1 cellular context compared by ENCODE assay signal in genomic region chr21:45366931-45367401, GRCh38.
TF ChIP-seq lines count a peak whose summit lies in the region.

No MANE protein-coding gene starts in this region.

TF ChIP-seq in HepG2, 621 proteins besides CTCF, POLR2A, EP300 and RAD21 (continued from another document and continues in another):
- TF ChIP-seq REST (IDR thresholded peaks at IDR 0.05; ENCODE audit: borderline replicate concordance in 1 of 2, low read depth in 1 of 2, low read length in 2 of 2) (no peak), ZSCAN9 (CRISPR knock-in tag; IDR thresholded peaks at IDR 0.05; ENCODE audit: borderline replicate concordance) (no peak), SETDB1 (CRISPR knock-in tag; IDR thresholded peaks at IDR 0.05; ENCODE audit: borderline replicate concordance) (no peak), ATM (IDR thresholded peaks at IDR 0.05; ENCODE audit: borderline replicate concordance) (no peak), THAP8 (CRISPR knock-in tag; IDR thresholded peaks at IDR 0.05; ENCODE audit: borderline replicate concordance) (no peak), RCOR2 (CRISPR knock-in tag; IDR thresholded peaks at IDR 0.05) (no peak), ZBTB10 (CRISPR knock-in tag; IDR thresholded peaks at IDR 0.05; ENCODE audit: borderline replicate concordance) (no peak), ZNF570 (CRISPR knock-in tag; IDR thresholded peaks at IDR 0.05; ENCODE audit: borderline replicate concordance) (no peak), MED13 (CRISPR knock-in tag; IDR thresholded peaks at IDR 0.05) (no peak), HNRNPH1 (optimal IDR thresholded peaks at IDR 0.05; ENCODE audit: low read depth, low read length) (no peak), ZNF543 (CRISPR knock-in tag; IDR thresholded peaks at IDR 0.05) (0 out of 2 replicates have a peak, but pooled peaks have one; percentile 46), ZBTB8A (CRISPR knock-in tag; IDR thresholded peaks at IDR 0.05; ENCODE audit: borderline replicate concordance, low read depth) (0 out of 2 replicates have a peak, but pooled peaks have one; percentile 3), ZBTB7B (CRISPR knock-in tag; IDR thresholded peaks at IDR 0.05) (peak; percentile 75), ZNF260 (CRISPR knock-in tag; IDR thresholded peaks at IDR 0.05; ENCODE audit: borderline replicate concordance, low read depth) (no peak), ZNF576 (CRISPR knock-in tag; IDR thresholded peaks at IDR 0.05) (no peak), HNRNPK (IDR thresholded peaks at IDR 0.05; ENCODE audit: low read depth, low read length, poor library complexity, severe bottlenecking) (no peak), CCAR2 (optimal IDR thresholded peaks at IDR 0.05; ENCODE audit: low read depth, low read length) (no peak), BORCS8-MEF2B (CRISPR knock-in tag; IDR thresholded peaks at IDR 0.05) (no peak), NR2F6 (IDR thresholded peaks at IDR 0.05) (no peak; the same call in 1 of the 2 replicates), NR2F6 (CRISPR knock-in tag; IDR thresholded peaks at IDR 0.05) (peak; percentile 54), ZNF775 (CRISPR knock-in tag; IDR thresholded peaks at IDR 0.05; ENCODE audit: borderline replicate concordance) (no peak), ZFY (CRISPR knock-in tag; IDR thresholded peaks at IDR 0.05) (peak; percentile 60), BHLHE40 (IDR thresholded peaks at IDR 0.05; ENCODE audit: low read length) (peak; percentile 13; the same call in 1 of the 2 replicates), KLF13 (CRISPR knock-in tag; IDR thresholded peaks at IDR 0.05) (no peak), ZFP36L2 (CRISPR knock-in tag; IDR thresholded peaks at IDR 0.05) (no peak), CREB1 (IDR thresholded peaks at IDR 0.05) (no peak), CREB1 (CRISPR knock-in tag; IDR thresholded peaks at IDR 0.05) (no peak), ZNF788 (CRISPR knock-in tag; IDR thresholded peaks at IDR 0.05; ENCODE audit: borderline replicate concordance) (no peak), ZSCAN29 (CRISPR knock-in tag; conservative IDR thresholded peaks at IDR 0.05) (0 out of 2 replicates have a peak, but pooled peaks have one; percentile 57), ZNF510 (CRISPR knock-in tag; IDR thresholded peaks at IDR 0.05; ENCODE audit: low read depth) (0 out of 2 replicates have a peak, but pooled peaks have one; percentile 13), RBFOX2 (IDR thresholded peaks at IDR 0.05; ENCODE audit: low read depth, low read length) (no peak), ZSCAN20 (CRISPR knock-in tag; IDR thresholded peaks at IDR 0.05; ENCODE audit: borderline replicate concordance) (no peak), CSRNP1 (CRISPR knock-in tag; IDR thresholded peaks at IDR 0.05) (peak; percentile 83; the same call in 1 of the 2 replicates), ZNF407 (CRISPR knock-in tag; IDR thresholded peaks at IDR 0.05; ENCODE audit: not compliant biosample characterization) (no peak), NFKBIZ (CRISPR knock-in tag; IDR thresholded peaks at IDR 0.05) (no peak), ZNF276 (CRISPR knock-in tag; IDR thresholded peaks at IDR 0.05; ENCODE audit: low read depth) (no peak), ZNF501 (CRISPR knock-in tag; IDR thresholded peaks at IDR 0.05) (peak; percentile 81; the same call in 1 of the 2 replicates), ZSCAN31 (CRISPR knock-in tag; IDR thresholded peaks at IDR 0.05; ENCODE audit: low read depth) (no peak), ZFP91 (CRISPR knock-in tag; IDR thresholded peaks at IDR 0.05; ENCODE audit: borderline replicate concordance) (no peak), ZNF7 (CRISPR knock-in tag; IDR thresholded peaks at IDR 0.05) (no peak), MLLT10 (CRISPR knock-in tag; IDR thresholded peaks at IDR 0.05) (no peak), ZSCAN22 (CRISPR knock-in tag; IDR thresholded peaks at IDR 0.05) (no peak), ZKSCAN8 (CRISPR knock-in tag; IDR thresholded peaks at IDR 0.05; ENCODE audit: borderline replicate concordance) (no peak)
